Comparison of ENCODE assay signal across 8 cellular contexts in genomic region chr2:202238234-202239197, GRCh38. TPM values are rescaled to one million over a fixed set of nuclear protein-coding genes. Genes with fewer than 3 reads are reported as not detected.
DNase-seq lines count a peak whose midpoint lies in the region; ATAC-seq and TF ChIP-seq lines count a peak whose summit lies in the region.

TSS of gene SUMO1 (minus strand) at chr2:202238597. CDS start at chr2:202238451, 146 bp downstream.

- peak within 1 kb of the TSS; percentile 100 for H2AFZ ChIP-seq in mammary epithelial cell (ENCODE audit: low read depth, low read length)

- H3K27me3 ChIP-seq in mammary epithelial cell (ENCODE audit: insufficient read depth, low read length) (no peaks in the 10 kb centered on the region), iPS-20b (ENCODE audit: insufficient read depth, low read length) (no peaks in the 10 kb centered on the region)

- no peak for TF ChIP-seq CTCF in AG04449 (IDR thresholded peaks at IDR 0.05; ENCODE audit: insufficient read depth, low read length, missing control alignments)
- TF ChIP-seq CTCF in WI38 (IDR thresholded peaks at IDR 0.05; ENCODE audit: low read depth, low read length), result no peak
- no peak for TF ChIP-seq CTCF in mammary epithelial cell (conservative IDR thresholded peaks at IDR 0.05 in 1 of 2, IDR thresholded peaks at IDR 0.05 in 1 of 2; ENCODE audit: extremely low read depth in 1 of 2, insufficient read depth in 1 of 2, low read depth in 1 of 2, low read length in 2 of 2)

- 3% methylated on average over 21 of the region's 54 CpGs for WGBS in mammary epithelial cell (ENCODE audit: low coverage, missing lambda C conversion rate)

- H4K20me1 ChIP-seq in mammary epithelial cell (ENCODE audit: insufficient read depth, low read length), result no peaks in the 10 kb centered on the region

- in situ Hi-C loops in mammary epithelial cell (cut with MboI; ENCODE audit: low sequenced_read_pairs in 2 of 2), result no loop called here

- H3K4me1 ChIP-seq in mammary epithelial cell (ENCODE audit: insufficient read depth, low read length), result no peaks in the 10 kb centered on the region
- peaks cover 3% of the 10 kb centered on the region; the same call in 1 of the 2 replicates for H3K4me1 ChIP-seq in iPS-20b (ENCODE audit: insufficient read depth, low read length)

- H3K27ac ChIP-seq in mammary epithelial cell (ENCODE audit: insufficient read depth, low read depth, low read length), result peak within 1 kb of the TSS; percentile 82
- H3K27ac ChIP-seq in iPS-20b (ENCODE audit: low read length), result peak within 1 kb of the TSS; percentile 92
- peak within 1 kb of the TSS; percentile 66 to 97 (median 89) for H3K27ac ChIP-seq in skin epidermis

- CTCF ChIA-PET in AG04449 (lab: Yijun Ruan, JAX), result interaction anchor here (1.1 kb wide), 1 partner anchor 17 kb away, joined by 3 read pairs; no protein-coding TSS in a partner anchor
- CTCF ChIA-PET in mammary epithelial cell (lab: Charles Lee; ENCODE audit: low non-redundant PET), result interaction anchor here (0.6 kb wide), 1 partner anchor 632 kb away, joined by 3 read pairs; no protein-coding TSS in a partner anchor

- peak within 1 kb of the TSS; percentile 92 for H3K4me2 ChIP-seq in mammary epithelial cell (ENCODE audit: insufficient read depth, low read depth, low read length)

- dilution Hi-C loops in mammary epithelial cell (cut with HindIII; ENCODE audit: low sequenced_read_pairs), result loop anchor here (5.0 kb wide), 1 partner anchor 36 kb away; no protein-coding TSS in a partner anchor

- H3K4me3 ChIP-seq in AG04449 (ENCODE audit: low read depth, low read length) (peak within 1 kb of the TSS; percentile 94), WI38 (ENCODE audit: low read depth, low read length) (peak within 1 kb of the TSS; percentile 95), mammary epithelial cell (replicated peaks in 1 of 3; ENCODE audit: insufficient read depth in 1 of 3, low read depth in 2 of 3, low read length in 3 of 3) (peak within 1 kb of the TSS; percentile 85 to 97 (median 93)), iPS-20b (ENCODE audit: low read length) (peak within 1 kb of the TSS; percentile 83), skin epidermis (peak within 1 kb of the TSS; percentile 87 to 100 (median 93))

- H3K36me3 ChIP-seq in mammary epithelial cell (ENCODE audit: insufficient read depth, low read length) (no peaks in the 10 kb centered on the region), iPS-20b (ENCODE audit: insufficient read depth, low read depth, low read length) (peaks cover 2% of the 10 kb centered on the region; the same call in 1 of the 2 replicates)

- POLR2A ChIA-PET in AG04449 (lab: Yijun Ruan, JAX), result interaction anchor here (0.6 to 1.0 kb wide), 2 partner anchors 10 to 371 kb away, joined by 3 read pairs; no protein-coding TSS in a partner anchor

- H3K79me2 ChIP-seq in mammary epithelial cell (ENCODE audit: insufficient read depth, low read length), result peaks cover 49% of the 10 kb centered on the region

- ATAC-seq in GM18907 (IDR thresholded peaks at IDR 0.05; ENCODE audit: unreplicated experiment), result peak; percentile 96
- ATAC-seq in HG03139 (IDR thresholded peaks at IDR 0.05; ENCODE audit: unreplicated experiment), result peak; percentile 95

- no TSS peak for BruUV-seq in mammary epithelial cell (replicated peaks; lab: Mats Ljungman, UMichigan)

- H3K9ac ChIP-seq in mammary epithelial cell (ENCODE audit: insufficient read depth, low read length) (peak within 1 kb of the TSS; percentile 93), iPS-20b (ENCODE audit: low read depth, low read length) (peak within 1 kb of the TSS; percentile 97)

- intact Hi-C loops in mammary epithelial cell (cut with micrococcal nuclease), result no loop called here

- H3K9me3 ChIP-seq in mammary epithelial cell (replicated peaks; ENCODE audit: insufficient read depth, low read length), result no peaks in the 10 kb centered on the region
- H3K9me3 ChIP-seq in iPS-20b (ENCODE audit: insufficient read depth, low read depth, low read length), result no peaks in the 10 kb centered on the region

- DNase-seq in AG04449 (ENCODE audit: low read depth, low spot score) (no peak), NCI-H2227 (lab: John Stamatoyannopoulos, UW; ENCODE audit: unreplicated experiment) (peak; percentile 98), mammary epithelial cell (peak; percentile 85)

RNA-seq across cellular contexts. Expression of gene SUMO1, which starts in this region (rescaled TPM):
- total RNA-seq in mammary epithelial cell, result 10 to 100 TPM; 95.5 to 98.1 TPM
- 70.9 TPM for polyA plus RNA-seq in mammary epithelial cell
- polyA minus RNA-seq in mammary epithelial cell, result 78.4 TPM
